10 cellular contexts compared by ENCODE assay signal in genomic region chr3:68306571-68306970, GRCh38.
A peak's percentile ranks its signal among the peaks of the same experiment; 100 is the strongest.
DNase-seq lines count a peak whose midpoint lies in the region; ATAC-seq and TF ChIP-seq lines count a peak whose summit lies in the region.
"Had no signal": no experiment of that assay in that cellular context is flagged by ENCODE, and none has a peak within 500 bp of the region (broad histone marks: within the 10 kb centered on the region; RNA-seq: fewer than 3 reads in every experiment).

No MANE protein-coding gene starts in this region.

- H3K36me3 ChIP-seq in mesenchymal stem cell (ENCODE audit: control insufficient read depth in 1 of 2, insufficient read depth in 2 of 2, low read depth in 1 of 2, low read length in 2 of 2) = no peaks in the 10 kb centered on the region
- H3K36me3 ChIP-seq in spleen = no peaks in the 10 kb centered on the region

- H3K27ac ChIP-seq in mesenchymal stem cell (ENCODE audit: low read length, poor library complexity, severe bottlenecking) = no peak overlapping the region
- no peak overlapping the region for H3K27ac ChIP-seq in spleen
- H3K27ac ChIP-seq in right cardiac atrium (ENCODE audit: low read length) = no peak overlapping the region

- no peaks in the 10 kb centered on the region for H3K27me3 Mint-ChIP-seq in activated CD8-positive, alpha-beta T cell treated with anti-CD3 and anti-CD28 coated beads for 36 hours

- H4K8ac ChIP-seq in mesenchymal stem cell (ENCODE audit: low read length) = no peak overlapping the region

- intact Hi-C loops in activated CD8-positive, alpha-beta T cell treated with anti-CD3 and anti-CD28 coated beads for 36 hours (cut with micrococcal nuclease) = no loop called here
- intact Hi-C loops in cardiac septum (cut with DNase I) (no loop called here), spleen (cut with DNase I; ENCODE audit: low total_unique reads) (no loop called here), right cardiac atrium (cut with DNase I) (no loop called here)

- no peaks in the 10 kb centered on the region for H3K9me3 ChIP-seq in mesenchymal stem cell (ENCODE audit: control insufficient read depth, low read length)
- peaks cover 0 to 3% (median 0%) of the 10 kb centered on the region in 8 donors for H3K9me3 ChIP-seq in spleen
- no peaks in the 10 kb centered on the region for H3K9me3 ChIP-seq in right cardiac atrium (ENCODE audit: control insufficient read depth, low read length)
- H3K9me3 ChIP-seq: mucosa of descending colon had no signal

- no peak overlapping the region for H3K27ac Mint-ChIP-seq in activated CD8-positive, alpha-beta T cell treated with anti-CD3 and anti-CD28 coated beads for 36 hours

- H2BK12ac ChIP-seq in mesenchymal stem cell (ENCODE audit: low read length in 2 of 2) = no peak overlapping the region

- H3K36me3 Mint-ChIP-seq in activated CD8-positive, alpha-beta T cell treated with anti-CD3 and anti-CD28 coated beads for 36 hours (ENCODE audit: low read depth) = no peaks in the 10 kb centered on the region

- no peak for ATAC-seq in activated CD8-positive, alpha-beta T cell treated with anti-CD3 and anti-CD28 coated beads for 36 hours
- no peak for ATAC-seq in HG03520 (IDR thresholded peaks at IDR 0.05; ENCODE audit: unreplicated experiment)
- no peak for ATAC-seq in right cardiac atrium
- ATAC-seq: mucosa of descending colon had no signal

- no peaks in the 10 kb centered on the region for H3K27me3 ChIP-seq in mesenchymal stem cell (ENCODE audit: control insufficient read depth in 1 of 2, insufficient read depth in 1 of 2, low read length in 2 of 2)
- H3K27me3 ChIP-seq in spleen (replicated peaks in 1 of 7) = no peaks in the 10 kb centered on the region
- H3K27me3 ChIP-seq in right cardiac atrium (ENCODE audit: control insufficient read depth, insufficient read depth) = no peaks in the 10 kb centered on the region

- H2AK5ac ChIP-seq in mesenchymal stem cell (ENCODE audit: low read length, severe bottlenecking) = no peak overlapping the region

- no peak overlapping the region for H4K91ac ChIP-seq in mesenchymal stem cell (ENCODE audit: low read length)

- H2BK5ac ChIP-seq in mesenchymal stem cell (ENCODE audit: low read depth, low read length, poor library complexity, severe bottlenecking) = no peak overlapping the region

- no peak for TF ChIP-seq CTCF in activated CD8-positive, alpha-beta T cell treated with anti-CD3 and anti-CD28 coated beads for 36 hours (IDR thresholded peaks at IDR 0.05)
- TF ChIP-seq CTCF in spleen (IDR thresholded peaks at IDR 0.05 in 8 of 11, conservative IDR thresholded peaks at IDR 0.05 in 3 of 11) = no peak

- H3K4me1 Mint-ChIP-seq in activated CD8-positive, alpha-beta T cell treated with anti-CD3 and anti-CD28 coated beads for 36 hours (ENCODE audit: low read depth) = no peaks in the 10 kb centered on the region

- no peak overlapping the region for H3K4ac ChIP-seq in mesenchymal stem cell (ENCODE audit: low read depth in 1 of 2, low read length in 2 of 2)

- H2BK120ac ChIP-seq in mesenchymal stem cell (ENCODE audit: low read depth, low read length) = peak overlapping the region; percentile 34

- no peak overlapping the region for H3K4me3 Mint-ChIP-seq in activated CD8-positive, alpha-beta T cell treated with anti-CD3 and anti-CD28 coated beads for 36 hours

- no peak overlapping the region for H3K4me2 ChIP-seq in mesenchymal stem cell (ENCODE audit: low read length, poor library complexity, severe bottlenecking)

- no peak overlapping the region for H2AFZ ChIP-seq in mesenchymal stem cell (ENCODE audit: low read depth, low read length)

- no peak for TF ChIP-seq POLR2A in spleen (IDR thresholded peaks at IDR 0.05)

- POLR2A ChIA-PET in activated CD8-positive, alpha-beta T cell treated with anti-CD3 and anti-CD28 coated beads for 36 hours (lab: Charles Lee) = no interaction called here

- H3K14ac ChIP-seq in mesenchymal stem cell (ENCODE audit: low read length in 2 of 2) = no peak overlapping the region

- WGBS in mesenchymal stem cell = 88% methylated on average over 2 of the region's 2 CpGs
- WGBS in spleen, 5 donors = 80 to 95% (median 88%) methylated on average over 2 of the region's 2 CpGs
- 84% methylated on average over 2 of the region's 2 CpGs for WGBS in right cardiac atrium

- H3K4me1 ChIP-seq in mesenchymal stem cell (ENCODE audit: control insufficient read depth, insufficient read depth, low read depth, low read length) = no peaks in the 10 kb centered on the region
- no peaks in the 10 kb centered on the region for H3K4me1 ChIP-seq in spleen
- no peaks in the 10 kb centered on the region for H3K4me1 ChIP-seq in right cardiac atrium (ENCODE audit: control insufficient read depth, insufficient read depth, low read length)

- H2BK15ac ChIP-seq in mesenchymal stem cell (ENCODE audit: low read depth, poor library complexity, severe bottlenecking) = no peak overlapping the region

- CTCF ChIA-PET in activated CD8-positive, alpha-beta T cell treated with anti-CD3 and anti-CD28 coated beads for 36 hours (lab: Charles Lee) = no interaction called here

- H3K9me3 Mint-ChIP-seq in activated CD8-positive, alpha-beta T cell treated with anti-CD3 and anti-CD28 coated beads for 36 hours = no peaks in the 10 kb centered on the region

- H3K4me3 ChIP-seq in mesenchymal stem cell (ENCODE audit: insufficient read depth in 1 of 2, low read depth in 1 of 2, low read length in 2 of 2) (no peak overlapping the region), spleen (no peak overlapping the region), right cardiac atrium (ENCODE audit: low read length) (no peak overlapping the region)
- H3K4me3 ChIP-seq: mucosa of descending colon had no signal

- DNase-seq in ELF-1 (ENCODE audit: low read depth, low spot score) (peak; percentile 32), HS-5 (ENCODE audit: low read depth) (peak; percentile 3), mesenchymal stem cell (peak; percentile 8), cardiac septum (ENCODE audit: low spot score) (no peak), spleen (no peak), right cardiac atrium (no peak)
- DNase-seq in activated CD8-positive, alpha-beta T cell treated with anti-CD3 and anti-CD28 coated beads for 36 hours = peak; percentile 17
- DNase-seq: SHP77 had no signal

- no peak overlapping the region for H3K9ac ChIP-seq in mesenchymal stem cell (ENCODE audit: low read length)

- no peak overlapping the region for H3K23ac ChIP-seq in mesenchymal stem cell (ENCODE audit: low read length in 2 of 2)

- H3K79me1 ChIP-seq in mesenchymal stem cell (replicated peaks; ENCODE audit: low read length, poor library complexity, severe bottlenecking) = no peaks in the 10 kb centered on the region

- H3K18ac ChIP-seq in mesenchymal stem cell (ENCODE audit: low read depth in 1 of 2, low read length in 2 of 2) = no peak overlapping the region

Comparison
In these comparisons a context has a peak if more than half of its experiments do, and no peak if none do; other contexts are left out.
1. DNase-seq: peak in ELF-1 (single experiment), HS-5 (single experiment), activated CD8-positive, alpha-beta T cell treated with anti-CD3 and anti-CD28 coated beads for 36 hours (single experiment) and mesenchymal stem cell (single experiment); none in cardiac septum (single experiment), spleen (single experiment) and right cardiac atrium (0 of 3).